In genomic region chr3:70849911-70850699, GRCh38 we compare ENCODE assay signal across 10 cellular contexts.
DNase-seq lines count a peak whose midpoint lies in the region; ATAC-seq and TF ChIP-seq lines count a peak whose summit lies in the region.
"Had no signal": no experiment of that assay in that cellular context is flagged by ENCODE, and none has a peak within 500 bp of the region (broad histone marks: within the 10 kb centered on the region; RNA-seq: fewer than 3 reads in every experiment).

No MANE protein-coding gene starts in this region.

- ATAC-seq in GM18519 (IDR thresholded peaks at IDR 0.05; ENCODE audit: low FRiP score, unreplicated experiment): no peak

- H3K36me3 Mint-ChIP-seq in Calu3 (ENCODE audit: insufficient read depth, unreplicated experiment): no peaks in the 10 kb centered on the region
- H3K36me3 Mint-ChIP-seq: IgD-negative memory B cell had no signal

- H3K4me1 Mint-ChIP-seq in Calu3 (ENCODE audit: low read depth, unreplicated experiment): peaks cover 9% of the 10 kb centered on the region
- H3K4me1 Mint-ChIP-seq: IgD-negative memory B cell had no signal

- CTCF ChIA-PET in Calu3 (lab: Charles Lee): interaction anchor here (0.6 kb wide), 1 partner anchor 1032 kb away, joined by 4 read pairs; no protein-coding TSS in a partner anchor

- no peaks in the 10 kb centered on the region for H3K27me3 Mint-ChIP-seq in Calu3 (ENCODE audit: unreplicated experiment)

- H3K9me3 Mint-ChIP-seq in Calu3 (ENCODE audit: low read depth, unreplicated experiment): peaks cover 4% of the 10 kb centered on the region

- no peak overlapping the region for H3K4me3 Mint-ChIP-seq in Calu3 (ENCODE audit: low read depth, unreplicated experiment)
- H3K4me3 Mint-ChIP-seq: IgD-negative memory B cell had no signal

- H3K27ac Mint-ChIP-seq in Calu3 (ENCODE audit: unreplicated experiment): peak overlapping the region; percentile 52
- H3K27ac Mint-ChIP-seq: IgD-negative memory B cell had no signal

- H3K4me3 ChIP-seq in epithelial cell of esophagus (ENCODE audit: low read length): no peak overlapping the region

- intact Hi-C loops in Calu3 (cut with micrococcal nuclease; ENCODE audit: unreplicated experiment): no loop called here

- TF ChIP-seq CTCF in Calu3 (IDR thresholded peaks at IDR 0.05; ENCODE audit: unreplicated experiment): no peak
- TF ChIP-seq CTCF in epithelial cell of esophagus (IDR thresholded peaks at IDR 0.05; ENCODE audit: insufficient read depth, low read depth, low read length, missing control alignments): no peak

- DNase-seq in Calu3 (peak; percentile 32), NCI-H460 (ENCODE audit: extremely low read depth, low read depth) (peak; percentile 53), epithelial cell of esophagus (ENCODE audit: low read depth) (peak; percentile 84), non-pigmented ciliary epithelial cell (ENCODE audit: low read depth) (peak; percentile 90), NCI-H2196 (lab: John Stamatoyannopoulos, UW; ENCODE audit: unreplicated experiment) (no peak), NCI-H1930 (lab: John Stamatoyannopoulos, UW) (no peak)
- no peak for DNase-seq in activated CD4-positive, CD25-positive, alpha-beta regulatory T cell treated with anti-CD3 and anti-CD28 coated beads, Interleukin-2, amount 50 U/mL, for 72 hours
- DNase-seq: stimulated activated CD4-positive, alpha-beta T cell treated with anti-CD3 and anti-CD28 coated beads, Interleukin-4, amount 100 ng/mL, for 4 hours had no signal

- no TSS peak for BruUV-seq in Calu3 (replicated peaks; lab: Mats Ljungman, UMichigan)

Comparison
In these comparisons a context has a peak if more than half of its experiments do, and no peak if none do; other contexts are left out.
1. DNase-seq: peak in Calu3 (single experiment), NCI-H460 (single experiment), epithelial cell of esophagus (single experiment) and non-pigmented ciliary epithelial cell (single experiment); none in activated CD4-positive, CD25-positive, alpha-beta regulatory T cell treated with anti-CD3 and anti-CD28 coated beads, Interleukin-2, amount 50 U/mL, for 72 hours (single experiment), NCI-H2196 (single experiment) and NCI-H1930 (0 of 2).